20 cellular contexts compared by ENCODE assay signal in the genomic region with DNA sequence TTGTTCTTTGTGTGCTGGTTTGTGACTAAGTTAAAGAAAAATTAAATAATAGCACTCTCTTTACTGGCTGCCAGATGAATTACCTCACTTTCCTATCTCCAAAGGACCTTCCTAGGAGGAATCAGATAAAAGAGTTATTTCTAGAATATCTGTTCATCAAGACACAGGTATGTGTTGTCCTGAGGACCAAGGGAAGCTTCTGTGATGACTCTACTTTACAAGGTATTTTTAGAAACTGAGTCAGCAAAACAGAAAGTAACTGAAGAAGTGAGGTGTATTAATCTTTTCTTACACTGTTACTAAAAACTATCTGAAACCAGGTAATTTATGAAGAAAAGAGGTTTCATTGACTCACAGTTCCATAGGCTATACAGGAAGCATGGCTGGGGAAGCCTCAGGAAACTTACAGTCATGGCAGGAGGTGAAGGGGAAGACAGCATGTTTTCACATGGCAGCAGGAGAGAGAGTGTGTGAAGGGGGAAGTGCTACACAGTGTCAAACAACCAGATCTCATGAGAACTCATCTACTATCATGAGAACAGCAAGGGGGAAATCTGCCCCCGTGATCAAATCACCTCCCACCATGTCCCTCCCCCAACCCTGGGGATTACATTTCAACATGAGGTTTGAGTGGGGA.
"Had no signal": no experiment of that assay in that cellular context is flagged by ENCODE, and none has a peak within 500 bp of the region (broad histone marks: within the 10 kb centered on the region; RNA-seq: fewer than 3 reads in every experiment).

No MANE protein-coding gene starts in this region.

- H3K4me1 Mint-ChIP-seq: activated CD4-positive, alpha-beta memory T cell treated with anti-CD3 and anti-CD28 coated beads, Interleukin-2, amount 10 ng/mL, durations not matched to agents 7 days and 5 days had no signal

- H3K27ac ChIP-seq: cardiac muscle cell, esophagus squamous epithelium, lower lobe of right lung, neutrophil, pancreas, sigmoid colon, thoracic aorta, upper lobe of right lung, WERI-Rb-1 had no signal

- H3K27ac Mint-ChIP-seq: activated CD4-positive, alpha-beta memory T cell treated with anti-CD3 and anti-CD28 coated beads, Interleukin-2, amount 10 ng/mL, durations not matched to agents 7 days and 5 days; activated naive CD8-positive, alpha-beta T cell treated with anti-CD3 and anti-CD28 coated beads, Interleukin-2, amount 10 ng/mL, durations not matched to agents 7 days and 5 days; dendritic cell treated with granulocyte-macrophage colony-stimulating factor and Interleukin-4, amounts not matched to agents 40 ng/mL and 50 ng/mL, for 4 days; effector memory CD8-positive, alpha-beta T cell; natural killer cell; stimulated activated effector memory CD8-positive, alpha-beta T cell treated with anti-CD3 and anti-CD28 coated beads, Interleukin-12 subunit alpha, Interleukin-12 subunit beta, amount 100 ng/mL, for 72 hours had no signal

- H3K36me3 ChIP-seq: cardiac muscle cell, esophagus squamous epithelium, lower lobe of right lung, neutrophil, pancreas, sigmoid colon, thoracic aorta, upper lobe of right lung, WERI-Rb-1 had no signal

- H3K36me3 Mint-ChIP-seq: natural killer cell; stimulated activated effector memory CD8-positive, alpha-beta T cell treated with anti-CD3 and anti-CD28 coated beads, Interleukin-12 subunit alpha, Interleukin-12 subunit beta, amount 100 ng/mL, for 72 hours had no signal

- H3K4me3 ChIP-seq: cardiac muscle cell, esophagus squamous epithelium, lower lobe of right lung, pancreas, sigmoid colon, thoracic aorta, upper lobe of right lung had no signal

- H3K27me3 Mint-ChIP-seq: activated naive CD8-positive, alpha-beta T cell treated with anti-CD3 and anti-CD28 coated beads, Interleukin-2, amount 10 ng/mL, durations not matched to agents 7 days and 5 days; dendritic cell treated with granulocyte-macrophage colony-stimulating factor and Interleukin-4, amounts not matched to agents 40 ng/mL and 50 ng/mL, for 4 days had no signal

- H3K9me3 Mint-ChIP-seq: activated T-cell treated with anti-CD3 and anti-CD28 coated beads, Interleukin-2, amount 50 U/mL, for 4 hours; dendritic cell treated with granulocyte-macrophage colony-stimulating factor and Interleukin-4, amounts not matched to agents 40 ng/mL and 50 ng/mL, for 4 days; effector memory CD8-positive, alpha-beta T cell; stimulated activated effector memory CD8-positive, alpha-beta T cell treated with anti-CD3 and anti-CD28 coated beads, Interleukin-12 subunit alpha, Interleukin-12 subunit beta, amount 100 ng/mL, for 72 hours had no signal

- ATAC-seq: effector memory CD8-positive, alpha-beta T cell; lower lobe of right lung; natural killer cell; pancreas; stimulated activated effector memory CD8-positive, alpha-beta T cell treated with anti-CD3 and anti-CD28 coated beads, Interleukin-12 subunit alpha, Interleukin-12 subunit beta, amount 100 ng/mL, for 72 hours; upper lobe of right lung had no signal

- H3K27me3 ChIP-seq: cardiac muscle cell, esophagus squamous epithelium, neutrophil, pancreas, sigmoid colon, upper lobe of right lung had no signal

- H3K4me3 Mint-ChIP-seq: activated CD4-positive, alpha-beta memory T cell treated with anti-CD3 and anti-CD28 coated beads, Interleukin-2, amount 10 ng/mL, durations not matched to agents 7 days and 5 days; activated naive CD8-positive, alpha-beta T cell treated with anti-CD3 and anti-CD28 coated beads, Interleukin-2, amount 10 ng/mL, durations not matched to agents 7 days and 5 days; activated T-cell treated with anti-CD3 and anti-CD28 coated beads, Interleukin-2, amount 50 U/mL, for 4 hours; dendritic cell treated with granulocyte-macrophage colony-stimulating factor and Interleukin-4, amounts not matched to agents 40 ng/mL and 50 ng/mL, for 4 days; effector memory CD8-positive, alpha-beta T cell; natural killer cell; stimulated activated effector memory CD8-positive, alpha-beta T cell treated with anti-CD3 and anti-CD28 coated beads, Interleukin-12 subunit alpha, Interleukin-12 subunit beta, amount 100 ng/mL, for 72 hours had no signal

- H3K9me3 ChIP-seq: esophagus squamous epithelium, lower lobe of right lung, neutrophil, pancreas, sigmoid colon, thoracic aorta, upper lobe of right lung had no signal

- DNase-seq: activated CD4-positive, alpha-beta memory T cell treated with anti-CD3 and anti-CD28 coated beads, Interleukin-2, amount 10 ng/mL, durations not matched to agents 7 days and 5 days; activated CD4-positive, alpha-beta T cell treated with anti-CD3 and anti-CD28 coated beads for 4 hours; activated effector memory CD4-positive, alpha-beta T cell treated with Interleukin-2 at 50 U/mL for 16 hours; activated naive CD8-positive, alpha-beta T cell treated with anti-CD3 and anti-CD28 coated beads, Interleukin-2, amount 10 ng/mL, durations not matched to agents 7 days and 5 days; activated T-cell treated with anti-CD3 and anti-CD28 coated beads, Interleukin-2, amount 50 U/mL, for 4 hours; amygdala; effector memory CD8-positive, alpha-beta T cell; esophagus squamous epithelium; lower lobe of right lung; natural killer cell; pancreas; sigmoid colon; stimulated activated CD4-positive, alpha-beta T cell treated with anti-CD3 and anti-CD28 coated beads, Interleukin-4, amount 100 ng/mL, for 24 hours; upper lobe of right lung; WERI-Rb-1 had no signal

- FAIRE-seq: pancreas had no signal

- H3K4me1 ChIP-seq: esophagus squamous epithelium, lower lobe of right lung, pancreas, sigmoid colon, upper lobe of right lung had no signal
